In the genomic region with DNA sequence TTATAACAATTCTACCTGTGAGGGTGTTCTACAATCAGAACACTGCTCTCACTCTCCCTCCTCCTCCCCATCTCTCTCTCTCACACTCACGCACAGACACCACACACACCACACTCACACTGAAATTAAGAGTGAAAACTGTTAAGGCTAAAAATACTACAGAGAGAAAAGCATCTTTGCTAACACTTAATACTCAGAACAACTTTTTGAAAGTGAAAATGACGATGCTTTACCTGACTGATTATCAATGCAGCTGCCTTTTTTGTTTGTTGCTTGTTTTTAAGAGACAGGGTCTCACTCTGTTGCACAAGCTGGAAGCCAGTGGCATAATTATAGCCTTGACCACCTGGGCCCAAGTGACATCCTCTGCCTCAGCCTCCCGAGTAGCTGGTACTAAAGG, we compare ENCODE assay signal across 1 cellular context.
TF ChIP-seq lines count a peak whose summit lies in the region.

No MANE protein-coding gene starts in this region.

TF ChIP-seq in A549, 52 proteins besides CTCF, POLR2A, EP300 and RAD21 (continued from another document):
- TF ChIP-seq, protein P1, sequence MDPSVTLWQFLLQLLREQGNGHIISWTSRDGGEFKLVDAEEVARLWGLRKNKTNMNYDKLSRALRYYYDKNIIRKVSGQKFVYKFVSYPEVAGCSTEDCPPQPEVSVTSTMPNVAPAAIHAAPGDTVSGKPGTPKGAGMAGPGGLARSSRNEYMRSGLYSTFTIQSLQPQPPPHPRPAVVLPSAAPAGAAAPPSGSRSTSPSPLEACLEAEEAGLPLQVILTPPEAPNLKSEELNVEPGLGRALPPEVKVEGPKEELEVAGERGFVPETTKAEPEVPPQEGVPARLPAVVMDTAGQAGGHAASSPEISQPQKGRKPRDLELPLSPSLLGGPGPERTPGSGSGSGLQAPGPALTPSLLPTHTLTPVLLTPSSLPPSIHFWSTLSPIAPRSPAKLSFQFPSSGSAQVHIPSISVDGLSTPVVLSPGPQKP (IDR thresholded peaks at IDR 0.05; ENCODE audit: low read depth, low read length): no peak
